In genomic region chr4:7802093-7802726, GRCh38 we compare ENCODE assay signal across 9 cellular contexts.
DNase-seq lines count a peak whose midpoint lies in the region; ATAC-seq and TF ChIP-seq lines count a peak whose summit lies in the region.
"Had no signal": no experiment of that assay in that cellular context is flagged by ENCODE, and none has a peak within 500 bp of the region (broad histone marks: within the 10 kb centered on the region; RNA-seq: fewer than 3 reads in every experiment).

No MANE protein-coding gene starts in this region.

- no peak overlapping the region for H3K4me3 ChIP-seq in CD8-positive, alpha-beta T cell (ENCODE audit: low read depth, low read length)
- no peak overlapping the region for H3K4me3 ChIP-seq in endodermal cell (ENCODE audit: low read length)

- H3K4me1 Mint-ChIP-seq in CD8-positive, alpha-beta T cell (ENCODE audit: low read depth): peaks cover 9% of the 10 kb centered on the region
- H3K4me1 Mint-ChIP-seq in endodermal cell: peaks cover 13% of the 10 kb centered on the region

- H3K9me3 ChIP-seq in CD8-positive, alpha-beta T cell (ENCODE audit: low read length): no peaks in the 10 kb centered on the region
- peaks cover 8% of the 10 kb centered on the region for H3K9me3 ChIP-seq in endodermal cell (ENCODE audit: control insufficient read depth, low read length)

- CTCF ChIA-PET in CD8-positive, alpha-beta T cell (lab: Charles Lee): interaction anchor here (0.6 to 13.2 kb wide), 37 partner anchors 9 to 1170 kb away, joined by 3 to 210 read pairs (median 4); partner anchors contain the start of gene AFAP1

- POLR2A ChIA-PET in CD8-positive, alpha-beta T cell (lab: Charles Lee): interaction anchor here (0.9 to 1.3 kb wide), 2 partner anchors 13 to 186 kb away, joined by 3 to 6 read pairs; no protein-coding TSS in a partner anchor

- H3K27ac ChIP-seq in CD8-positive, alpha-beta T cell (ENCODE audit: low read depth, low read length): no peak overlapping the region
- no peak overlapping the region for H3K27ac ChIP-seq in endodermal cell (ENCODE audit: low read depth, low read length)

- peak; percentile 59 to 81 (median 71) for DNase-seq in CD8-positive, alpha-beta T cell
- DNase-seq in NOMO-1 treated with DMSO at 0.1 percent for 48 hours (lab: John Stamatoyannopoulos, UW; ENCODE audit: unreplicated experiment) (peak; percentile 77), endodermal cell (peak; percentile 96), midbrain (lab: John Stamatoyannopoulos, UW) (peak; percentile 82)
- DNase-seq in activated CD8-positive, alpha-beta memory T cell treated with anti-CD3 and anti-CD28 coated beads for 48 hours (ENCODE audit: low read depth in 2 of 3, low spot score in 2 of 3): peak; percentile 45 to 56 (median 54)
- DNase-seq in stimulated activated CD8-positive, alpha-beta memory T cell treated with anti-CD3 and anti-CD28 coated beads, Interleukin-4, amount 100 ng/mL, for 48 hours: peak; percentile 91

- H3K27me3 ChIP-seq in CD8-positive, alpha-beta T cell (ENCODE audit: insufficient read depth, low read length): no peaks in the 10 kb centered on the region
- H3K27me3 ChIP-seq in endodermal cell (ENCODE audit: control insufficient read depth, insufficient read depth, low read length, poor library complexity, severe bottlenecking): no peaks in the 10 kb centered on the region

- no peak overlapping the region for H3K9ac ChIP-seq in endodermal cell (ENCODE audit: extremely low read depth, low read length, poor library complexity, severe bottlenecking)

- peaks cover 17% of the 10 kb centered on the region for H3K36me3 ChIP-seq in CD8-positive, alpha-beta T cell (ENCODE audit: insufficient read depth, low read length)
- H3K36me3 ChIP-seq in endodermal cell (ENCODE audit: control insufficient read depth, insufficient read depth, low read length): peaks cover 42% of the 10 kb centered on the region

- no peaks in the 10 kb centered on the region for H3K9me3 Mint-ChIP-seq in CD8-positive, alpha-beta T cell
- peaks cover 5% of the 10 kb centered on the region for H3K9me3 Mint-ChIP-seq in endodermal cell

- no peaks in the 10 kb centered on the region for H3K4me1 ChIP-seq in CD8-positive, alpha-beta T cell (ENCODE audit: insufficient read depth, low read length)
- H3K4me1 ChIP-seq in endodermal cell (ENCODE audit: control insufficient read depth, insufficient read depth, low read length): peaks cover 7% of the 10 kb centered on the region

- peak; percentile 89 for TF ChIP-seq CTCF in CD8-positive, alpha-beta T cell (IDR thresholded peaks at IDR 0.05)
- peak; percentile 93 for TF ChIP-seq CTCF in endodermal cell (conservative IDR thresholded peaks at IDR 0.05)

- no peak overlapping the region for H3K4me3 Mint-ChIP-seq in CD8-positive, alpha-beta T cell
- no peak overlapping the region for H3K4me3 Mint-ChIP-seq in endodermal cell
- H3K4me3 Mint-ChIP-seq: activated naive CD8-positive, alpha-beta T cell had no signal

- 15 to 42% methylated on average over 4 to 6 of the region's 6 CpGs for WGBS in endodermal cell (ENCODE audit: insufficient coverage in 1 of 2, insufficient read length in 1 of 2), 2 experiments

- peaks cover 35% of the 10 kb centered on the region for H3K36me3 Mint-ChIP-seq in CD8-positive, alpha-beta T cell
- H3K36me3 Mint-ChIP-seq in endodermal cell (ENCODE audit: low read depth): peaks cover 39% of the 10 kb centered on the region

- peak; percentile 96 for ATAC-seq in CD8-positive, alpha-beta T cell
- ATAC-seq in GM19324 (IDR thresholded peaks at IDR 0.05; ENCODE audit: low FRiP score, unreplicated experiment) (peak; percentile 70), HG03457 (IDR thresholded peaks at IDR 0.05; ENCODE audit: unreplicated experiment) (peak; percentile 78)

- no peak overlapping the region for H3K27ac Mint-ChIP-seq in CD8-positive, alpha-beta T cell
- no peak overlapping the region for H3K27ac Mint-ChIP-seq in endodermal cell
- H3K27ac Mint-ChIP-seq: activated naive CD8-positive, alpha-beta T cell had no signal

- H3K27me3 Mint-ChIP-seq in CD8-positive, alpha-beta T cell (ENCODE audit: low read depth): no peaks in the 10 kb centered on the region
- no peaks in the 10 kb centered on the region for H3K27me3 Mint-ChIP-seq in endodermal cell (ENCODE audit: insufficient read depth)
- H3K27me3 Mint-ChIP-seq: activated naive CD8-positive, alpha-beta T cell had no signal

- intact Hi-C loops in CD8-positive, alpha-beta T cell (cut with DNase I, micrococcal nuclease): loop anchor here (1.0 to 5.0 kb wide), 6 partner anchors 31 to 609 kb away; partner anchors contain the start of gene SORCS2 (in 1 of the 2)
